Comparison of ENCODE assay signal across 29 cellular contexts in the genomic region with DNA sequence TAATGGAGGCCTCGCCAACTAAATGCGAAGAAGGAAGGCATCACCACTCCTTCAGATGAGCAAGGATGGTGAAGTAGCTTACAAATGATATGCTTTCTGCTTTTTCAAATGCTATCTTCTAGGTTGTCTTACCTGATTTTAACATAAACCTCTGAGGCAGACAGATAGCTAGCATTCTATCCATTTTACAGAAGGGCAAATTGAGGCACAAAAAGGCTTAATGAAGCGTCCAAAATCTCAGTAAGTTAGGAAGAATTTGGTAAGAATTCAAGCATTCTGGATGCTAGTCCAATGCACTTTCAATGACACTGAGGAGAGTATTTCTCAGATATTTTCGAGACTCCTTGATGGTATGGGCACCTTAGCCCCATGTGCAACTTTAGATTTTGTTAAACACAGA.
"Had no signal": no experiment of that assay in that cellular context is flagged by ENCODE, and none has a peak within 500 bp of the region (broad histone marks: within the 10 kb centered on the region; RNA-seq: fewer than 3 reads in every experiment).

No MANE protein-coding gene starts in this region.

- H3K4me3 ChIP-seq: stomach, suprapubic skin, testis, thoracic aorta, thyroid gland, tibial artery, tibial nerve, transverse colon, upper lobe of left lung, upper lobe of right lung, uterus, vagina had no signal

- H3K27ac ChIP-seq: stomach, suprapubic skin, testis, thoracic aorta, thyroid gland, tibial artery, tibial nerve, transverse colon, upper lobe of left lung, upper lobe of right lung, uterus, vagina had no signal

- DNase-seq: stimulated activated CD4-positive, alpha-beta T cell treated with anti-CD3 and anti-CD28 coated beads, Interleukin-2, amount 100 ng/mL, for 48 hours; stimulated activated CD4-positive, alpha-beta T cell treated with anti-CD3 and anti-CD28 coated beads, Interleukin-4, amount 100 ng/mL, for 1 hour; stimulated activated CD4-positive, alpha-beta T cell treated with anti-CD3 and anti-CD28 coated beads, Interleukin-4, amount 100 ng/mL, for 24 hours; stimulated activated CD4-positive, alpha-beta T cell treated with anti-CD3 and anti-CD28 coated beads, Interleukin-4, amount 100 ng/mL, for 4 hours; stimulated activated CD8-positive, alpha-beta memory T cell treated with anti-CD3 and anti-CD28 coated beads, Interleukin-4, amount 100 ng/mL, for 48 hours; stimulated activated naive B cell treated with anti-CD40 and anti-IgM and Interleukin-4, amounts not matched to agents 10 μg/mL and 1 μg/mL and 100 μg/mL, for 72 hours; stimulated activated naive CD4-positive, alpha-beta T cell; stimulated activated naive CD4-positive, alpha-beta T cell treated with Interleukin-2 at 50 U/mL for 16 hours; stimulated activated naive CD8-positive, alpha-beta T cell treated with anti-CD3 and anti-CD28 coated beads, Interleukin-15, amount 100 ng/mL, for 72 hours; stimulated activated naive CD8-positive, alpha-beta T cell treated with anti-CD3 and anti-CD28 coated beads, Interleukin-15, Interleukin-2, amounts not matched to agents 100 U/mL and 50 U/mL, for 24 hours; stomach; substantia nigra; testis; thyroid gland; tibial artery; transverse colon; trophoblast cell; upper lobe of left lung; upper lobe of right lung; uterus had no signal

- H3K9me3 Mint-ChIP-seq: stimulated activated effector memory CD8-positive, alpha-beta T cell treated with anti-CD3 and anti-CD28 coated beads, Interleukin-12 subunit alpha, Interleukin-12 subunit beta, amount 100 ng/mL, for 72 hours; stimulated activated memory B cell treated with anti-CD40 and anti-IgM and Interleukin-4, amounts not matched to agents 10 μg/mL and 1 μg/mL and 100 μg/mL, for 72 hours; stimulated activated naive B cell treated with anti-CD40 and anti-IgM and Interleukin-4, amounts not matched to agents 10 μg/mL and 1 μg/mL and 100 μg/mL, for 72 hours; stimulated activated naive CD8-positive, alpha-beta T cell treated with anti-CD3 and anti-CD28 coated beads, Interleukin-15, amount 100 ng/mL, for 72 hours; stimulated activated naive CD8-positive, alpha-beta T cell treated with anti-CD3 and anti-CD28 coated beads, Interleukin-15, Interleukin-2, amounts not matched to agents 100 ng/mL and 50 ng/mL, for 24 hours; type B pancreatic cell had no signal

- H3K9me3 ChIP-seq: stomach, suprapubic skin, testis, thoracic aorta, thyroid gland, tibial artery, tibial nerve, transverse colon, upper lobe of left lung, upper lobe of right lung, uterus, vagina had no signal

- FAIRE-seq: urothelium cell line had no signal

- H3K27me3 Mint-ChIP-seq: stimulated activated memory B cell treated with anti-CD40 and anti-IgM and Interleukin-4, amounts not matched to agents 10 μg/mL and 1 μg/mL and 100 μg/mL, for 72 hours; type B pancreatic cell had no signal

- H3K27ac Mint-ChIP-seq: stimulated activated effector memory CD8-positive, alpha-beta T cell treated with anti-CD3 and anti-CD28 coated beads, Interleukin-12 subunit alpha, Interleukin-12 subunit beta, amount 100 ng/mL, for 72 hours; stimulated activated memory B cell treated with anti-CD40 and anti-IgM and Interleukin-4, amounts not matched to agents 10 μg/mL and 1 μg/mL and 100 μg/mL, for 72 hours; stimulated activated naive B cell treated with anti-CD40 and anti-IgM and Interleukin-4, amounts not matched to agents 10 μg/mL and 1 μg/mL and 100 μg/mL, for 72 hours; stimulated activated naive CD8-positive, alpha-beta T cell treated with anti-CD3 and anti-CD28 coated beads, Interleukin-15, amount 100 ng/mL, for 72 hours; stimulated activated naive CD8-positive, alpha-beta T cell treated with anti-CD3 and anti-CD28 coated beads, Interleukin-15, Interleukin-2, amounts not matched to agents 100 ng/mL and 50 ng/mL, for 24 hours; type B pancreatic cell had no signal

- H3K36me3 ChIP-seq: stomach, suprapubic skin, thoracic aorta, thyroid gland, tibial artery, tibial nerve, transverse colon, upper lobe of left lung, upper lobe of right lung, uterus, vagina had no signal

- H3K27me3 ChIP-seq: stomach, suprapubic skin, testis, thyroid gland, tibial artery, tibial nerve, transverse colon, upper lobe of left lung, upper lobe of right lung, uterus, vagina had no signal

- H3K4me1 Mint-ChIP-seq: stimulated activated effector memory CD8-positive, alpha-beta T cell treated with anti-CD3 and anti-CD28 coated beads, Interleukin-12 subunit alpha, Interleukin-12 subunit beta, amount 100 ng/mL, for 72 hours; stimulated activated memory B cell treated with anti-CD40 and anti-IgM and Interleukin-4, amounts not matched to agents 10 μg/mL and 1 μg/mL and 100 μg/mL, for 72 hours; stimulated activated naive B cell treated with anti-CD40 and anti-IgM and Interleukin-4, amounts not matched to agents 10 μg/mL and 1 μg/mL and 100 μg/mL, for 72 hours; stimulated activated naive CD8-positive, alpha-beta T cell treated with anti-CD3 and anti-CD28 coated beads, Interleukin-15, amount 100 ng/mL, for 72 hours had no signal

- H3K36me3 Mint-ChIP-seq: stimulated activated effector memory CD8-positive, alpha-beta T cell treated with anti-CD3 and anti-CD28 coated beads, Interleukin-12 subunit alpha, Interleukin-12 subunit beta, amount 100 ng/mL, for 72 hours; stimulated activated memory B cell treated with anti-CD40 and anti-IgM and Interleukin-4, amounts not matched to agents 10 μg/mL and 1 μg/mL and 100 μg/mL, for 72 hours; stimulated activated naive B cell treated with anti-CD40 and anti-IgM and Interleukin-4, amounts not matched to agents 10 μg/mL and 1 μg/mL and 100 μg/mL, for 72 hours; type B pancreatic cell had no signal

- H3K4me1 ChIP-seq: stomach, suprapubic skin, testis, tibial artery, tibial nerve, transverse colon, upper lobe of left lung, upper lobe of right lung, uterus, vagina had no signal

- H3K4me3 Mint-ChIP-seq: stimulated activated effector memory CD8-positive, alpha-beta T cell treated with anti-CD3 and anti-CD28 coated beads, Interleukin-12 subunit alpha, Interleukin-12 subunit beta, amount 100 ng/mL, for 72 hours; stimulated activated memory B cell treated with anti-CD40 and anti-IgM and Interleukin-4, amounts not matched to agents 10 μg/mL and 1 μg/mL and 100 μg/mL, for 72 hours; stimulated activated naive B cell treated with anti-CD40 and anti-IgM and Interleukin-4, amounts not matched to agents 10 μg/mL and 1 μg/mL and 100 μg/mL, for 72 hours; stimulated activated naive CD8-positive, alpha-beta T cell treated with anti-CD3 and anti-CD28 coated beads, Interleukin-15, amount 100 ng/mL, for 72 hours; stimulated activated naive CD8-positive, alpha-beta T cell treated with anti-CD3 and anti-CD28 coated beads, Interleukin-15, Interleukin-2, amounts not matched to agents 100 ng/mL and 50 ng/mL, for 24 hours; type B pancreatic cell had no signal

- ATAC-seq: stimulated activated effector memory CD8-positive, alpha-beta T cell treated with anti-CD3 and anti-CD28 coated beads, Interleukin-12 subunit alpha, Interleukin-12 subunit beta, amount 100 ng/mL, for 72 hours; stimulated activated memory B cell treated with anti-CD40 and anti-IgM and Interleukin-4, amounts not matched to agents 10 μg/mL and 1 μg/mL and 100 μg/mL, for 72 hours; stimulated activated naive B cell treated with anti-CD40 and anti-IgM and Interleukin-4, amounts not matched to agents 10 μg/mL and 1 μg/mL and 100 μg/mL, for 72 hours; stimulated activated naive CD8-positive, alpha-beta T cell treated with anti-CD3 and anti-CD28 coated beads, Interleukin-15, amount 100 ng/mL, for 72 hours; stimulated activated naive CD8-positive, alpha-beta T cell treated with anti-CD3 and anti-CD28 coated beads, Interleukin-15, Interleukin-2, amounts not matched to agents 100 U/mL and 50 U/mL, for 24 hours; upper lobe of right lung had no signal
